In genomic region chr9:107489687-107490605, GRCh38 we compare ENCODE assay signal across 8 cellular contexts.
DNase-seq lines count a peak whose midpoint lies in the region; ATAC-seq and TF ChIP-seq lines count a peak whose summit lies in the region.

TSS of gene KLF4 (minus strand) at chr9:107489769. CDS start at chr9:107489172, 597 bp downstream.

- H3K4me3 ChIP-seq in iPS-11a (ENCODE audit: low read depth, low read length) (peak within 1 kb of the TSS; percentile 50), retinal pigment epithelial cell (ENCODE audit: low read length) (peak within 1 kb of the TSS; percentile 53)

- TF ChIP-seq CTCF in GM10266 (IDR thresholded peaks at IDR 0.05; ENCODE audit: control insufficient read depth, insufficient read depth, low read depth, missing control alignments) (no peak), retinal pigment epithelial cell (conservative IDR thresholded peaks at IDR 0.05; ENCODE audit: low read depth, low read length) (no peak)

- peak; percentile 96 for DNase-seq in GM10266 (ENCODE audit: extremely low spot score)
- DNase-seq in NCI-H1694 treated with DMSO at 0.1 percent for 48 hours (lab: John Stamatoyannopoulos, UW): peak; percentile 57
- peak; percentile 17 for DNase-seq in T-helper 22 cell (ENCODE audit: low read depth)
- DNase-seq in brain pericyte (ENCODE audit: low read depth, low spot score): peak; percentile 55
- DNase-seq in retinal pigment epithelial cell (ENCODE audit: low read depth): peak; percentile 70

- peak; percentile 81 for ATAC-seq in HG02759 (IDR thresholded peaks at IDR 0.05; ENCODE audit: unreplicated experiment)
- no peak for ATAC-seq in HG03025 (IDR thresholded peaks at IDR 0.05; ENCODE audit: low FRiP score, unreplicated experiment)

Comparison
In these comparisons a context has a peak if more than half of its experiments do, and no peak if none do; other contexts are left out.
1. DNase-seq: peak in every context shown above with its lines; median percentile 96 in GM10266; 70 in retinal pigment epithelial cell; 57 in NCI-H1694 treated with DMSO at 0.1 percent for 48 hours; 55 in brain pericyte; 17 in T-helper 22 cell.